In genomic region chr5:99437986-99438385, GRCh38 we compare ENCODE assay signal across 1 cellular context.
TF ChIP-seq lines count a peak whose summit lies in the region.

No MANE protein-coding gene starts in this region.

TF ChIP-seq in A549, 52 proteins besides CTCF, POLR2A, EP300 and RAD21 (continued from another document):
- no peak for TF ChIP-seq ZC3H11A (IDR thresholded peaks at IDR 0.05)
